ENCODE assay signal across 8 cellular contexts in genomic region chr1:8571200-8571984, GRCh38.
DNase-seq lines count a peak whose midpoint lies in the region; ATAC-seq, FAIRE-seq and TF ChIP-seq lines count a peak whose summit lies in the region.

No MANE protein-coding gene starts in this region.

- H3K4me3 Mint-ChIP-seq in mesothelial cell of epicardium: no peak overlapping the region

- FAIRE-seq in GM12892 (lab: Jason Lieb, UNC): no peak

- ATAC-seq in HG02938 (IDR thresholded peaks at IDR 0.05; ENCODE audit: unreplicated experiment): no peak

- peak; percentile 84 for TF ChIP-seq CTCF in LNCAP (IDR thresholded peaks at IDR 0.05)
- peak; percentile 61 for TF ChIP-seq CTCF in choroid plexus epithelial cell (conservative IDR thresholded peaks at IDR 0.05; ENCODE audit: low read depth, low read length)
- TF ChIP-seq CTCF in mesothelial cell of epicardium (IDR thresholded peaks at IDR 0.05; ENCODE audit: unreplicated experiment): peak; percentile 25
- TF ChIP-seq CTCF in GM13977 (IDR thresholded peaks at IDR 0.05; ENCODE audit: extremely low read depth, insufficient read depth, missing control alignments): no peak

- peak overlapping the region; percentile 95 for H3K27ac Mint-ChIP-seq in mesothelial cell of epicardium

- no peaks in the 10 kb centered on the region for H3K27me3 Mint-ChIP-seq in mesothelial cell of epicardium (ENCODE audit: low read depth)

- no peak for TF ChIP-seq POLR2A in GM12892 (IDR thresholded peaks at IDR 0.05; ENCODE audit: low read depth, low read length)

- DNase-seq in AG08396 (ENCODE audit: low spot score) (peak; percentile 14), choroid plexus epithelial cell (ENCODE audit: low read depth) (peak; percentile 75), mesothelial cell of epicardium (ENCODE audit: low spot score in 2 of 2, unreplicated experiment in 2 of 2) (no peak), GM12892 (ENCODE audit: insufficient read length) (no peak), GM13977 (ENCODE audit: low spot score) (no peak), SKM-1 treated with dmso at 0.1 percent for 144 hours (lab: John Stamatoyannopoulos, UW; ENCODE audit: unreplicated experiment) (no peak)

- in situ Hi-C loops in GM13977 (cut with MboI; ENCODE audit: low pct_unique_long_range_greater_than_20kb, low sequenced_read_pairs, unreplicated experiment): no loop called here

- peaks cover 46% of the 10 kb centered on the region for H3K4me1 Mint-ChIP-seq in mesothelial cell of epicardium

- no peak overlapping the region for H3K4me3 ChIP-seq in choroid plexus epithelial cell (ENCODE audit: low read depth, low read length)

- no peaks in the 10 kb centered on the region for H3K36me3 Mint-ChIP-seq in mesothelial cell of epicardium

- no peaks in the 10 kb centered on the region for H3K9me3 Mint-ChIP-seq in mesothelial cell of epicardium

Comparison
In these comparisons a context has a peak if more than half of its experiments do, and no peak if none do; other contexts are left out.
1. DNase-seq: peak in AG08396 (single experiment) and choroid plexus epithelial cell (single experiment); none in mesothelial cell of epicardium (0 of 2), GM12892 (single experiment), GM13977 (single experiment) and SKM-1 treated with dmso at 0.1 percent for 144 hours (single experiment).